ENCODE assay signal across 26 cellular contexts in genomic region chr12:6394398-6394797, GRCh38. TPM values are rescaled to one million over a fixed set of nuclear protein-coding genes. Genes with fewer than 3 reads are reported as not detected.
DNase-seq lines count a peak whose midpoint lies in the region; ATAC-seq, FAIRE-seq and TF ChIP-seq lines count a peak whose summit lies in the region.
"Had no signal": no experiment of that assay in that cellular context is flagged by ENCODE, and none has a peak within 500 bp of the region (broad histone marks: within the 10 kb centered on the region; RNA-seq: fewer than 3 reads in every experiment).

No MANE protein-coding gene starts in this region.

- TF ChIP-seq EP300 in HepG2 (IDR thresholded peaks at IDR 0.05; ENCODE audit: low read depth in 2 of 2, low read length in 2 of 2): no peak
- no peak for TF ChIP-seq EP300 in HepG2 (CRISPR knock-in tag; IDR thresholded peaks at IDR 0.05; ENCODE audit: borderline replicate concordance)

- H3K9me3 ChIP-seq in liver (ENCODE audit: control insufficient read depth in 4 of 4, low read length in 3 of 4) (no peaks in the 10 kb centered on the region), HepG2 (ENCODE audit: low read length) (no peaks in the 10 kb centered on the region), upper lobe of right lung (no peaks in the 10 kb centered on the region)
- H3K9me3 ChIP-seq: spleen, upper lobe of left lung had no signal

- intact Hi-C loops in HepG2 (cut with micrococcal nuclease; ENCODE audit: unreplicated experiment) (no loop called here), upper lobe of right lung (cut with DNase I) (no loop called here)

- TF ChIP-seq POLR2A in HepG2 (IDR thresholded peaks at IDR 0.05; ENCODE audit: insufficient read depth in 1 of 2, low read depth in 2 of 2, low read length in 2 of 2): no peak

- H3K36me3 ChIP-seq in liver (ENCODE audit: control insufficient read depth in 4 of 4, insufficient read depth in 3 of 4, low read depth in 1 of 4, low read length in 3 of 4) (peaks cover 16 to 33% (median 31%) of the 10 kb centered on the region in 4 donors), HepG2 (replicated peaks in 1 of 2; ENCODE audit: control insufficient read depth in 1 of 2, insufficient read depth in 2 of 2, low read length in 2 of 2) (peaks cover 5 to 12% of the 10 kb centered on the region in 2 experiments; a peak in 4 of 5 replicates), upper lobe of right lung (peaks cover 27% of the 10 kb centered on the region)

- in situ Hi-C loops in HepG2 (cut with HindIII; ENCODE audit: extremely low pct_ligation_motif_present, low pct_unique_long_range_greater_than_20kb): no loop called here

- DNase-seq in HepG2 (ENCODE audit: low spot score) (no peak), medulla oblongata (ENCODE audit: extremely low spot score) (peak; percentile 50), upper lobe of right lung (no peak), NCI-H2029 treated with DMSO at 0.1 percent for 48 hours (lab: John Stamatoyannopoulos, UW) (no peak)
- DNase-seq: ACHN; activated B cell treated with CpG ODN at 0.5 μM for 24 hours; activated CD4-positive, alpha-beta T cell treated with anti-CD3 and anti-CD28 coated beads, Interleukin-2, amount 50 U/mL, for 4 hours; activated CD8-positive, alpha-beta memory T cell treated with anti-CD3 and anti-CD28 coated beads, Interleukin-2, amount 50 U/mL, for 4 hours; aorta; caudate nucleus; GDM1; naive thymus-derived CD4-positive, alpha-beta T cell; NCI-H1105; NCI-H2081; NCI-H345; NCI-H748 treated with DMSO at 0.1 percent for 48 hours; spleen; upper lobe of left lung had no signal

- no peak for FAIRE-seq in HepG2 (lab: Jason Lieb, UNC)

- no peak overlapping the region for H3K4me2 ChIP-seq in HepG2 (ENCODE audit: low read depth, low read length)

- H3K27me3 ChIP-seq in liver (ENCODE audit: control insufficient read depth in 4 of 4, insufficient read depth in 4 of 4, low read length in 3 of 4): no peaks in the 10 kb centered on the region
- no peaks in the 10 kb centered on the region for H3K27me3 ChIP-seq in HepG2 (ENCODE audit: control insufficient read depth in 1 of 2, insufficient read depth in 2 of 2, low read length in 2 of 2)
- no peaks in the 10 kb centered on the region for H3K27me3 ChIP-seq in upper lobe of right lung
- H3K27me3 ChIP-seq: spleen, upper lobe of left lung had no signal

- H3K9ac ChIP-seq in liver (ENCODE audit: low read depth in 1 of 2, low read length in 2 of 2) (no peak overlapping the region), HepG2 (ENCODE audit: insufficient read depth, low read depth, low read length) (no peak overlapping the region)

- H3K27ac ChIP-seq in liver (ENCODE audit: low read depth in 1 of 2, low read length in 2 of 2): peak overlapping the region in 1 of 2 donors; percentile 39
- no peak overlapping the region for H3K27ac ChIP-seq in HepG2 (ENCODE audit: extremely low read length, insufficient read depth, low read length)
- H3K27ac ChIP-seq in VCaP: peak overlapping the region; percentile 80; the same call in 1 of the 2 replicates
- H3K27ac ChIP-seq in upper lobe of right lung: no peak overlapping the region

- no peaks in the 10 kb centered on the region for H3K79me2 ChIP-seq in HepG2 (ENCODE audit: insufficient read depth, low read length)

- H3K4me3 ChIP-seq in liver (ENCODE audit: low read depth in 1 of 3, low read length in 3 of 3) (no peak overlapping the region), HepG2 (replicated peaks in 1 of 3; ENCODE audit: insufficient read depth in 1 of 3, low read depth in 2 of 3, low read length in 3 of 3) (no peak overlapping the region), upper lobe of right lung (no peak overlapping the region)
- H3K4me3 ChIP-seq: spleen, upper lobe of left lung had no signal

- no peaks in the 10 kb centered on the region for H4K20me1 ChIP-seq in HepG2 (ENCODE audit: insufficient read depth, low read length)

- ATAC-seq in HepG2 (no peak), upper lobe of right lung (peak; percentile 44), HG03139 (IDR thresholded peaks at IDR 0.05; ENCODE audit: unreplicated experiment) (no peak), HG02840 (IDR thresholded peaks at IDR 0.05; ENCODE audit: low FRiP score, unreplicated experiment) (no peak)
- ATAC-seq: naive thymus-derived CD4-positive, alpha-beta T cell; SK-N-SH treated with all-trans-retinoic acid at 6 μM for 48 hours had no signal

- CTCF ChIA-PET in HepG2 (lab: Yijun Ruan, JAX; ENCODE audit: low intra/inter-chr PET ratio, low total read pairs): no interaction called here

- 80% methylated on average over 8 of the region's 8 CpGs for WGBS in liver
- WGBS in HepG2 (ENCODE audit: low lambda C conversion rate): 97% methylated on average over 8 of the region's 8 CpGs

- peak in 1 of 2 donors; percentile 20 for TF ChIP-seq RAD21 in liver (IDR thresholded peaks at IDR 0.05)
- TF ChIP-seq RAD21 in HepG2 (CRISPR knock-in tag; IDR thresholded peaks at IDR 0.05): no peak

- no peaks in the 10 kb centered on the region for H3K4me1 ChIP-seq in liver (ENCODE audit: control insufficient read depth in 4 of 4, insufficient read depth in 4 of 4, low read length in 3 of 4)
- peaks cover 12% of the 10 kb centered on the region; the same call in 1 of the 2 replicates for H3K4me1 ChIP-seq in HepG2 (ENCODE audit: insufficient read depth, low read length)
- peaks cover 11% of the 10 kb centered on the region for H3K4me1 ChIP-seq in upper lobe of right lung

- no peak for TF ChIP-seq CTCF in liver (IDR thresholded peaks at IDR 0.05; ENCODE audit: low read depth, low read length, missing input control)
- TF ChIP-seq CTCF in HepG2 (CRISPR knock-in tag; IDR thresholded peaks at IDR 0.05): no peak
- no peak for TF ChIP-seq CTCF in VCaP (conservative IDR thresholded peaks at IDR 0.05)
- no peak for TF ChIP-seq CTCF in upper lobe of right lung (IDR thresholded peaks at IDR 0.05)

- POLR2A ChIA-PET in HepG2 (lab: Yijun Ruan, JAX): interaction anchor here (3.0 kb wide), 1 partner anchor 11 kb away, joined by 16 read pairs; the partner anchor contains the start of gene LTBR

- H2AFZ ChIP-seq in HepG2 (ENCODE audit: low read length): no peak overlapping the region

- no TSS peak for BruUV-seq in HepG2 (replicated peaks; lab: Mats Ljungman, UMichigan)

RNA-seq across cellular contexts. Expression of gene LTBR, which starts 10.4 kb away (rescaled TPM):
- total RNA-seq in liver: 10 to 100 TPM; 15.8 to 93.9 TPM
- 100 to 1,000 TPM in 1 of 2 donors, 10 to 100 TPM in 1; 84.1 to 138 TPM for polyA plus RNA-seq in liver
- 12.1 and 34.8 TPM in 2 replicates for total RNA-seq in HepG2 (2016; rRNA removed; fragmentation: Illumina TruSeq; extraction: Trizol)
- total RNA-seq in HepG2 (2016; cell fraction: cytosol; rRNA removed; fragmentation: Illumina TruSeq; extraction: Trizol; ENCODE audit: low read depth): 24.4 and 24.5 TPM in 2 replicates
- 11.6 and 40.0 TPM in 2 replicates for total RNA-seq in HepG2 (2016; cell fraction: insoluble cytoplasmic fraction; rRNA removed; fragmentation: Illumina TruSeq; extraction: Trizol)
- 34.7 and 35.3 TPM in 2 replicates for total RNA-seq in HepG2 (2016; cell fraction: membrane; rRNA removed; fragmentation: Illumina TruSeq; extraction: Trizol)
- 39.7 and 43.6 TPM in 2 replicates for total RNA-seq in HepG2 (2016; cell fraction: nucleus; rRNA removed; fragmentation: Illumina TruSeq; extraction: Trizol)
- 31.4 and 39.0 TPM in 2 replicates for polyA plus RNA-seq in HepG2 (2011; rRNA removed)
- polyA plus RNA-seq in HepG2 (2011; cell fraction: cytosol; rRNA removed): 23.7 and 29.3 TPM in 2 replicates
- 82.9 and 92.1 TPM in 2 replicates for polyA plus RNA-seq in HepG2 (2011; cell fraction: nucleus; rRNA removed)
- polyA plus RNA-seq in HepG2 (2012): 25.8 and 37.8 TPM in 2 replicates
- polyA plus RNA-seq in HepG2 (2016; cell fraction: cytosol; fragmentation: Illumina TruSeq; extraction: Trizol; ENCODE audit: low read depth): 19.3 and 21.0 TPM in 2 replicates
- 16.0 and 16.4 TPM in 2 replicates for polyA plus RNA-seq in HepG2 (2016; cell fraction: insoluble cytoplasmic fraction; fragmentation: Illumina TruSeq; extraction: Trizol; ENCODE audit: low read depth)
- polyA plus RNA-seq in HepG2 (2016; cell fraction: membrane; fragmentation: Illumina TruSeq; extraction: Trizol; ENCODE audit: low read depth): 27.4 and 28.3 TPM in 2 replicates
- polyA plus RNA-seq in HepG2 (2016; cell fraction: nucleus; fragmentation: Illumina TruSeq; extraction: Trizol; ENCODE audit: insufficient read depth, low read depth): 117 and 123 TPM in 2 replicates
- polyA minus RNA-seq in HepG2 (2011; rRNA and poly(A)+ RNA removed; ENCODE audit: low replicate concordance): 16.2 and 29.7 TPM in 2 replicates
- polyA minus RNA-seq in HepG2 (2011; cell fraction: cytosol; rRNA and poly(A)+ RNA removed): 11.5 and 14.0 TPM in 2 replicates
- 22.4 and 34.2 TPM in 2 replicates for polyA minus RNA-seq in HepG2 (2011; cell fraction: nucleus; rRNA and poly(A)+ RNA removed)
- 156 TPM for total RNA-seq in upper lobe of right lung
- polyA plus RNA-seq: naive thymus-derived CD4-positive, alpha-beta T cell had no signal

RNA-seq across cellular contexts. Expression of gene SCNN1A, which starts 19.0 kb away (rescaled TPM):
- 1 to 10 TPM in 1 of 2 donors, under 1 TPM in 1; 0.47 to 7.7 TPM for total RNA-seq in liver
- 1 to 10 TPM; 2.2 to 3.5 TPM for polyA plus RNA-seq in liver
- 0.63 and 1.5 TPM in 2 replicates for total RNA-seq in HepG2 (2016; rRNA removed; fragmentation: Illumina TruSeq; extraction: Trizol)
- 0.71 and 1.2 TPM in 2 replicates for total RNA-seq in HepG2 (2016; cell fraction: cytosol; rRNA removed; fragmentation: Illumina TruSeq; extraction: Trizol; ENCODE audit: low read depth)
- 0.71 and 1.6 TPM in 2 replicates for total RNA-seq in HepG2 (2016; cell fraction: insoluble cytoplasmic fraction; rRNA removed; fragmentation: Illumina TruSeq; extraction: Trizol)
- total RNA-seq in HepG2 (2016; cell fraction: membrane; rRNA removed; fragmentation: Illumina TruSeq; extraction: Trizol): 0.72 and 0.87 TPM in 2 replicates
- total RNA-seq in HepG2 (2016; cell fraction: nucleus; rRNA removed; fragmentation: Illumina TruSeq; extraction: Trizol): 1.8 and 5.0 TPM in 2 replicates
- polyA plus RNA-seq in HepG2 (2011; rRNA removed): 14.6 and 32.8 TPM in 2 replicates
- polyA plus RNA-seq in HepG2 (2011; cell fraction: cytosol; rRNA removed): 6.1 and 12.5 TPM in 2 replicates
- polyA plus RNA-seq in HepG2 (2011; cell fraction: nucleus; rRNA removed): 24.9 and 39.4 TPM in 2 replicates
- polyA plus RNA-seq in HepG2 (2012): 17.5 and 19.3 TPM in 2 replicates
- polyA plus RNA-seq in HepG2 (2016; cell fraction: cytosol; fragmentation: Illumina TruSeq; extraction: Trizol; ENCODE audit: low read depth): 0.22 and 0.41 TPM in 2 replicates
- 1.0 and 1.6 TPM in 2 replicates for polyA plus RNA-seq in HepG2 (2016; cell fraction: insoluble cytoplasmic fraction; fragmentation: Illumina TruSeq; extraction: Trizol; ENCODE audit: low read depth)
- polyA plus RNA-seq in HepG2 (2016; cell fraction: membrane; fragmentation: Illumina TruSeq; extraction: Trizol; ENCODE audit: low read depth): 0.66 and 1.1 TPM in 2 replicates
- 4.0 and 5.1 TPM in 2 replicates for polyA plus RNA-seq in HepG2 (2016; cell fraction: nucleus; fragmentation: Illumina TruSeq; extraction: Trizol; ENCODE audit: insufficient read depth, low read depth)
- polyA minus RNA-seq in HepG2 (2011; rRNA and poly(A)+ RNA removed; ENCODE audit: low replicate concordance): 9.5 and 30.0 TPM in 2 replicates
- 5.9 and 14.3 TPM in 2 replicates for polyA minus RNA-seq in HepG2 (2011; cell fraction: cytosol; rRNA and poly(A)+ RNA removed)
- 10.9 and 24.2 TPM in 2 replicates for polyA minus RNA-seq in HepG2 (2011; cell fraction: nucleus; rRNA and poly(A)+ RNA removed)
- 199 TPM for total RNA-seq in upper lobe of right lung
- total RNA-seq: activated B cell treated with CpG ODN at 0.5 μM for 24 hours; activated T-helper 2 cell treated with anti-CD3 and anti-CD28 coated beads, Interferon-gamma antibody, Interleukin-2, Interleukin-4, amounts not matched to agents 10 μg/mL and 5 μg/mL and 100 μg/mL, durations not matched to agents 14 hours and 24 hours and 36 hours had no signal

RNA-seq across cellular contexts. Expression of gene CD27, which starts 50.4 kb away (rescaled TPM):
- total RNA-seq in liver (under 1 TPM; 0.28 to 0.67 TPM), HepG2 (2016; rRNA removed; fragmentation: Illumina TruSeq; extraction: Trizol) (not detected in 2 replicates), upper lobe of right lung (1.5 TPM)
- polyA plus RNA-seq in liver (1 to 10 TPM in 1 of 2 donors, under 1 TPM in 1; 0.58 to 2.5 TPM), HepG2 (2011; rRNA removed) (0.12 and 0.18 TPM in 2 replicates)
- total RNA-seq in HepG2 (2016; cell fraction: cytosol; rRNA removed; fragmentation: Illumina TruSeq; extraction: Trizol; ENCODE audit: low read depth): not detected in 2 replicates
- total RNA-seq in HepG2 (2016; cell fraction: insoluble cytoplasmic fraction; rRNA removed; fragmentation: Illumina TruSeq; extraction: Trizol): not detected in 2 replicates
- not detected in 2 replicates for total RNA-seq in HepG2 (2016; cell fraction: membrane; rRNA removed; fragmentation: Illumina TruSeq; extraction: Trizol)
- total RNA-seq in HepG2 (2016; cell fraction: nucleus; rRNA removed; fragmentation: Illumina TruSeq; extraction: Trizol): not detected in 2 replicates
- polyA plus RNA-seq in HepG2 (2011; cell fraction: cytosol; rRNA removed): 0.05 and 0.15 TPM in 2 replicates
- not detected in 2 replicates for polyA plus RNA-seq in HepG2 (2011; cell fraction: nucleus; rRNA removed)
- 0.17 TPM in 1 of 2 replicates, not detected in the other for polyA plus RNA-seq in HepG2 (2012)
- polyA plus RNA-seq in HepG2 (2016; cell fraction: cytosol; fragmentation: Illumina TruSeq; extraction: Trizol; ENCODE audit: low read depth): not detected in 2 replicates
- not detected in 2 replicates for polyA plus RNA-seq in HepG2 (2016; cell fraction: insoluble cytoplasmic fraction; fragmentation: Illumina TruSeq; extraction: Trizol; ENCODE audit: low read depth)
- polyA plus RNA-seq in HepG2 (2016; cell fraction: membrane; fragmentation: Illumina TruSeq; extraction: Trizol; ENCODE audit: low read depth): not detected in 2 replicates
- polyA plus RNA-seq in HepG2 (2016; cell fraction: nucleus; fragmentation: Illumina TruSeq; extraction: Trizol; ENCODE audit: insufficient read depth, low read depth): not detected in 2 replicates
- polyA minus RNA-seq in HepG2 (2011; rRNA and poly(A)+ RNA removed; ENCODE audit: low replicate concordance): 0.18 and 0.23 TPM in 2 replicates
- polyA minus RNA-seq in HepG2 (2011; cell fraction: cytosol; rRNA and poly(A)+ RNA removed): not detected in 2 replicates
- not detected in 2 replicates for polyA minus RNA-seq in HepG2 (2011; cell fraction: nucleus; rRNA and poly(A)+ RNA removed)
- total RNA-seq: H4, mesothelial cell of epicardium had no signal

RNA-seq across cellular contexts. Expression of gene TNFRSF1A, which starts 52.5 kb away (rescaled TPM):
- total RNA-seq in liver: 100 to 1,000 TPM in 1 of 2 donors, 10 to 100 TPM in 1; 36.9 to 144 TPM
- 100 to 1,000 TPM in 1 of 2 donors, 10 to 100 TPM in 1; 56.0 to 121 TPM for polyA plus RNA-seq in liver
- 21.9 and 41.5 TPM in 2 replicates for total RNA-seq in HepG2 (2016; rRNA removed; fragmentation: Illumina TruSeq; extraction: Trizol)
- 16.3 and 18.0 TPM in 2 replicates for total RNA-seq in HepG2 (2016; cell fraction: cytosol; rRNA removed; fragmentation: Illumina TruSeq; extraction: Trizol; ENCODE audit: low read depth)
- total RNA-seq in HepG2 (2016; cell fraction: insoluble cytoplasmic fraction; rRNA removed; fragmentation: Illumina TruSeq; extraction: Trizol): 28.8 and 36.5 TPM in 2 replicates
- 19.8 and 22.3 TPM in 2 replicates for total RNA-seq in HepG2 (2016; cell fraction: membrane; rRNA removed; fragmentation: Illumina TruSeq; extraction: Trizol)
- 36.8 and 40.7 TPM in 2 replicates for total RNA-seq in HepG2 (2016; cell fraction: nucleus; rRNA removed; fragmentation: Illumina TruSeq; extraction: Trizol)
- polyA plus RNA-seq in HepG2 (2011; rRNA removed): 41.4 and 61.2 TPM in 2 replicates
- 53.0 and 53.4 TPM in 2 replicates for polyA plus RNA-seq in HepG2 (2011; cell fraction: cytosol; rRNA removed)
- 67.2 and 67.4 TPM in 2 replicates for polyA plus RNA-seq in HepG2 (2011; cell fraction: nucleus; rRNA removed)
- 40.9 and 56.2 TPM in 2 replicates for polyA plus RNA-seq in HepG2 (2012)
- polyA plus RNA-seq in HepG2 (2016; cell fraction: cytosol; fragmentation: Illumina TruSeq; extraction: Trizol; ENCODE audit: low read depth): 5.2 and 6.8 TPM in 2 replicates
- polyA plus RNA-seq in HepG2 (2016; cell fraction: insoluble cytoplasmic fraction; fragmentation: Illumina TruSeq; extraction: Trizol; ENCODE audit: low read depth): 31.8 and 38.4 TPM in 2 replicates
- polyA plus RNA-seq in HepG2 (2016; cell fraction: membrane; fragmentation: Illumina TruSeq; extraction: Trizol; ENCODE audit: low read depth): 14.3 and 15.5 TPM in 2 replicates
- polyA plus RNA-seq in HepG2 (2016; cell fraction: nucleus; fragmentation: Illumina TruSeq; extraction: Trizol; ENCODE audit: insufficient read depth, low read depth): 75.7 and 99.5 TPM in 2 replicates
- polyA minus RNA-seq in HepG2 (2011; rRNA and poly(A)+ RNA removed; ENCODE audit: low replicate concordance): 88.8 and 131 TPM in 2 replicates
- polyA minus RNA-seq in HepG2 (2011; cell fraction: cytosol; rRNA and poly(A)+ RNA removed): 52.9 and 68.3 TPM in 2 replicates
- polyA minus RNA-seq in HepG2 (2011; cell fraction: nucleus; rRNA and poly(A)+ RNA removed): 54.3 and 80.4 TPM in 2 replicates
- 185 TPM for total RNA-seq in upper lobe of right lung
- total RNA-seq: activated B cell treated with CpG ODN at 0.5 μM for 24 hours had no signal

RNA-seq across cellular contexts. Expression of gene TAPBPL, which starts 57.4 kb away (rescaled TPM):
- total RNA-seq in liver (10 to 100 TPM in 1 of 2 donors, 1 to 10 TPM in 1; 9.5 to 32.9 TPM), HepG2 (2016; rRNA removed; fragmentation: Illumina TruSeq; extraction: Trizol) (3.2 and 10.0 TPM in 2 replicates), upper lobe of right lung (28.4 TPM)
- polyA plus RNA-seq in liver (10 to 100 TPM; 16.5 to 21.5 TPM), HepG2 (2011; rRNA removed) (14.0 and 14.5 TPM in 2 replicates)
- 1.6 and 1.7 TPM in 2 replicates for total RNA-seq in HepG2 (2016; cell fraction: cytosol; rRNA removed; fragmentation: Illumina TruSeq; extraction: Trizol; ENCODE audit: low read depth)
- 3.4 and 9.9 TPM in 2 replicates for total RNA-seq in HepG2 (2016; cell fraction: insoluble cytoplasmic fraction; rRNA removed; fragmentation: Illumina TruSeq; extraction: Trizol)
- total RNA-seq in HepG2 (2016; cell fraction: membrane; rRNA removed; fragmentation: Illumina TruSeq; extraction: Trizol): 1.8 and 2.5 TPM in 2 replicates
- 9.2 and 10.0 TPM in 2 replicates for total RNA-seq in HepG2 (2016; cell fraction: nucleus; rRNA removed; fragmentation: Illumina TruSeq; extraction: Trizol)
- 10.0 and 15.1 TPM in 2 replicates for polyA plus RNA-seq in HepG2 (2011; cell fraction: cytosol; rRNA removed)
- polyA plus RNA-seq in HepG2 (2011; cell fraction: nucleus; rRNA removed): 23.3 and 24.2 TPM in 2 replicates
- 4.2 and 4.3 TPM in 2 replicates for polyA plus RNA-seq in HepG2 (2012)
- 1.7 TPM in 2 replicates for polyA plus RNA-seq in HepG2 (2016; cell fraction: cytosol; fragmentation: Illumina TruSeq; extraction: Trizol; ENCODE audit: low read depth)
- polyA plus RNA-seq in HepG2 (2016; cell fraction: insoluble cytoplasmic fraction; fragmentation: Illumina TruSeq; extraction: Trizol; ENCODE audit: low read depth): 3.3 and 4.4 TPM in 2 replicates
- polyA plus RNA-seq in HepG2 (2016; cell fraction: membrane; fragmentation: Illumina TruSeq; extraction: Trizol; ENCODE audit: low read depth): 2.9 and 3.9 TPM in 2 replicates
- 12.3 and 14.0 TPM in 2 replicates for polyA plus RNA-seq in HepG2 (2016; cell fraction: nucleus; fragmentation: Illumina TruSeq; extraction: Trizol; ENCODE audit: insufficient read depth, low read depth)
- 0.84 and 17.6 TPM in 2 replicates for polyA minus RNA-seq in HepG2 (2011; rRNA and poly(A)+ RNA removed; ENCODE audit: low replicate concordance)
- polyA minus RNA-seq in HepG2 (2011; cell fraction: cytosol; rRNA and poly(A)+ RNA removed): 3.3 and 3.5 TPM in 2 replicates
- polyA minus RNA-seq in HepG2 (2011; cell fraction: nucleus; rRNA and poly(A)+ RNA removed): 14.5 and 16.5 TPM in 2 replicates

Comparison
In these comparisons a context has a peak if more than half of its experiments do, and no peak if none do; other contexts are left out.
1. RNA of gene SCNN1A, which starts 19.0 kb away (total RNA-seq): 199 TPM in upper lobe of right lung (single experiment); 0.47 to 7.7 TPM in liver and 0.63 to 5.0 TPM in HepG2; every median in the first group is over 10 times any median in the second.